In genomic region chr18:79400591-79401381, GRCh38 we compare ENCODE assay signal across 8 cellular contexts. TPM values are rescaled to one million over a fixed set of nuclear protein-coding genes. Genes with fewer than 3 reads are reported as not detected.
A peak's percentile ranks its signal among the peaks of the same experiment; 100 is the strongest.
DNase-seq lines count a peak whose midpoint lies in the region; ATAC-seq and TF ChIP-seq lines count a peak whose summit lies in the region.

No MANE protein-coding gene starts in this region.

- peaks cover 55% of the 10 kb centered on the region for H3K4me1 Mint-ChIP-seq in CD14-positive monocyte
- H3K4me1 Mint-ChIP-seq in IgD-negative memory B cell, result peaks cover 34 to 53% (median 36%) of the 10 kb centered on the region in 3 donors

- H3K27me3 Mint-ChIP-seq in CD14-positive monocyte (ENCODE audit: low read depth in 3 of 3) (peaks cover 28 to 39% (median 34%) of the 10 kb centered on the region in 3 donors), IgD-negative memory B cell (no peaks in the 10 kb centered on the region)

- H3K9me3 Mint-ChIP-seq in CD14-positive monocyte (peaks cover 0 to 12% (median 0%) of the 10 kb centered on the region in 7 donors), IgD-negative memory B cell (peaks cover 0 to 2% (median 0%) of the 10 kb centered on the region in 3 donors)
- H3K9me3 Mint-ChIP-seq in activated naive CD4-positive, alpha-beta T cell treated with anti-CD3 and anti-CD28 coated beads, Interleukin-2, amount 50 U/mL, for 72 hours, result no peaks in the 10 kb centered on the region

- peak overlapping the region; percentile 53 for H3K4me3 ChIP-seq in iPS-18c (ENCODE audit: insufficient read depth, low read depth, low read length)

- H3K27ac Mint-ChIP-seq in CD14-positive monocyte (peak overlapping the region; percentile 6 to 82 (median 72)), IgD-negative memory B cell (peak overlapping the region in 2 of 3 donors; percentile 97 to 99)
- peak overlapping the region; percentile 95 to 97 for H3K27ac Mint-ChIP-seq in activated naive CD4-positive, alpha-beta T cell treated with anti-CD3 and anti-CD28 coated beads, Interleukin-2, amount 50 U/mL, for 72 hours

- H3K4me3 Mint-ChIP-seq in CD14-positive monocyte (peak overlapping the region; percentile 80 to 85), IgD-negative memory B cell (peak overlapping the region; percentile 78 to 97 (median 88))

- H3K36me3 Mint-ChIP-seq in CD14-positive monocyte (peaks cover 20 to 34% of the 10 kb centered on the region in 2 donors), IgD-negative memory B cell (no peaks in the 10 kb centered on the region)
- peaks cover 31 to 56% of the 10 kb centered on the region in 2 donors for H3K36me3 Mint-ChIP-seq in activated naive CD4-positive, alpha-beta T cell treated with anti-CD3 and anti-CD28 coated beads, Interleukin-2, amount 50 U/mL, for 72 hours

- intact Hi-C loops in CD14-positive monocyte (cut with micrococcal nuclease), result loop anchor here in 1 of 2 donors (10.0 kb wide), 1 partner anchor 634 kb away; the partner anchor contains the start of gene RBFA

- H3K9me3 ChIP-seq in iPS-18c (ENCODE audit: control insufficient read depth, insufficient read depth, low read length), result peaks cover 2% of the 10 kb centered on the region

- DNase-seq in CD14-positive monocyte (ENCODE audit: low spot score), result no peak
- peak; percentile 38 to 54 for DNase-seq in activated naive CD4-positive, alpha-beta T cell treated with anti-CD3 and anti-CD28 coated beads, Interleukin-2, amount 50 U/mL, for 72 hours (ENCODE audit: low spot score in 2 of 2)
- peak; percentile 61 for DNase-seq in stimulated activated CD8-positive, alpha-beta memory T cell treated with anti-CD3 and anti-CD28 coated beads, Interleukin-4, amount 100 ng/mL, for 48 hours
- DNase-seq in NCI-H446 treated with DMSO at 0.1 percent for 48 hours (lab: John Stamatoyannopoulos, UW), result no peak
- no peak for DNase-seq in 8988T

- ATAC-seq in activated naive CD4-positive, alpha-beta T cell treated with anti-CD3 and anti-CD28 coated beads, Interleukin-2, amount 50 U/mL, for 72 hours, result peak in 1 of 2 donors; percentile 5
- ATAC-seq in HG03460 (IDR thresholded peaks at IDR 0.05; ENCODE audit: unreplicated experiment), result no peak

- TF ChIP-seq CTCF in CD14-positive monocyte (IDR thresholded peaks at IDR 0.05), result no peak

RNA-seq across cellular contexts. Expression of gene NFATC1, which starts 5.1 kb away (rescaled TPM):
- polyA plus RNA-seq in CD14-positive monocyte (1 to 10 TPM; 7.8 to 8.3 TPM), IgD-negative memory B cell (63.2 TPM)
- total RNA-seq in activated naive CD4-positive, alpha-beta T cell treated with anti-CD3 and anti-CD28 coated beads, Interleukin-2, amount 50 U/mL, for 72 hours, result 10 to 100 TPM; 89.4 to 94.8 TPM

Comparison
In these comparisons a context has a peak if more than half of its experiments do, and no peak if none do; other contexts are left out.
1. DNase-seq: peak in activated naive CD4-positive, alpha-beta T cell treated with anti-CD3 and anti-CD28 coated beads, Interleukin-2, amount 50 U/mL, for 72 hours (2 of 2) and stimulated activated CD8-positive, alpha-beta memory T cell treated with anti-CD3 and anti-CD28 coated beads, Interleukin-4, amount 100 ng/mL, for 48 hours (single experiment); none in CD14-positive monocyte (single experiment), NCI-H446 treated with DMSO at 0.1 percent for 48 hours (single experiment) and 8988T (single experiment).
2. Peak in every context shown above with its lines, with median percentiles within 50 percentile points of each other: H3K27ac Mint-ChIP-seq.